In the genomic region with DNA sequence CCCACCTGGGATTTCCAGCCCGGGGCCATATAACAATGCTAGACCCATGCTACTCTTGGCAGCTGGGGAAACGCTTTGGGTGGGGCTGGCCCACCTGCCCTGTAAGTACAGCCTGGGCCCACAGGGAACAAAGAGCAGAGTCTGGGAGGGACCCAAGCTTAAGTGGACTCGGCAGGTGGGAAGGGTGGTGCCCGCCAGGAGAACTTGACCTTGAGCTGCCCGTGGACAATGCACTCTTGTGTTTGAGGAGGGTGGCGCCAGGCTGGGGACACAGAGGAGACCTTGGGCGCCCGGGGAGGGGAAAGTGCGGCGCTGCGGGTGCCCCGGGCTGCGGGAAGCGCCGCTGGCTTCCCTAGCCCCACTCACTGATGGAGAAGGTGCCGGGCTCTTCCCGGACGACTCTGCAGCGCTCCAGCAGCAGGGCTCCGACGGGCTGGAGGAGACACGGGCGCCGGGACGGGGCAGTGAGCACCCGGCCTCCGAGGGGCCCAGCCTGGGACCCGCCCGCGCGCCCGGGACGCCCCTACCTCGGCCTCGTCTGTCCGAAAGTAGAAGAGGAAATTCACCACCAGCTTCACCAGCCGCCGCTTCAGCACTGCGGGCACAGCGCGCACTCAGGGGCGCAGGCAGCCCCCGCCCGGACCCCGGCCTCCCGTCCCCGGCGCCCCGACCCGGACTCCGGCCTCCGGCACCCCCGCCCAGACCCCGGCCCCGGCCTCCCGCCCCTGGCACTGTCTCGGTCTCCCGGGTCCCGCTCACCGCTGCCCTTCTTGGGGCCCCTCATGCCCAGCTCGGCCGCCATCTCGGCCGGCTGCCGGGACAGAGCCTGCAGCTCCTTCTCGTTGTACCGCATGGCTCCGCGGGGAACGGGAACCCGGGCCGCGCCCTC, we compare ENCODE assay signal across 1 cellular context.
TF ChIP-seq lines count a peak whose summit lies in the region.

No MANE protein-coding gene starts in this region.

TF ChIP-seq in IMR-90, 13 proteins besides CTCF, POLR2A, EP300 and RAD21 (continued from another document):
- TF ChIP-seq CEBPB (IDR thresholded peaks at IDR 0.05; ENCODE audit: low read depth, low read length) (no peak), FOS (IDR thresholded peaks at IDR 0.05; ENCODE audit: low read depth, low read length) (no peak)
TF ChIP-seq in IMR-90: peak in this region for 0.
